1 cellular context compared by ENCODE assay signal in the genomic region with DNA sequence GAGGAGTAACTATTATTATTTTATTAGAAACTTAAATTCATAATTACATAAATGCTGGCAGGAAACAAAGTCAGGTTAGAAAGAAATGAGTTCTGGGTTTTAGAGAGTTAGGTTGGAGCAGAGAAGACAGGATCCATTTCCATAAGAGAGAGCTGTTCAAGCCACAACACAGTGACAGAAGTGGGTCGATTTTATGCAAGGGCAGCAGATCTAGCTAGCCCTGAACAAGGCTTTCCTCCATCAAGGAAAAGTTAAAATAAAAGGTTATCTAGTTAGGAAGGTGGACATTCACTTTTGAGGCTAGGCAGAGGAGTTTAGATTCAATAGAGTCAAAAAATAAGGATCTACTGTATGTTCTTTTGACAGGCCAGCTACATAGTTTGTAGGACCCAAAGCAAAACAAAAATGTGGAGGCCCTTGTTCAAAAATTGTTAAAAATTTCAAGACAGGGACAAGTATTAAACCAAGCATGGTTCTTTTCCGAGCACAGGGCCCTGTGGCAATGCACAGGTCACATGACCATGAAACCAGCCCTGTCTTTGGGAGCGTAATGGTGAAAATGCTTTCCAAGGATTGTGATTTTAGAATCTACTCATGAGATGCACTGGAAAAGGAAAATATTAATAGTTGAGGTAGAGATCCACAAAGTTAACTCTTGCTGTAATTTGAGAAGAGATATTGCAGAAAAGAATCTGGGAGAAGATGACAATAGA.
TF ChIP-seq lines count a peak whose summit lies in the region.

No MANE protein-coding gene starts in this region.

TF ChIP-seq in GM23338, 12 proteins besides CTCF, POLR2A, EP300 and RAD21 (continued from another document):
- TF ChIP-seq, protein P1, sequence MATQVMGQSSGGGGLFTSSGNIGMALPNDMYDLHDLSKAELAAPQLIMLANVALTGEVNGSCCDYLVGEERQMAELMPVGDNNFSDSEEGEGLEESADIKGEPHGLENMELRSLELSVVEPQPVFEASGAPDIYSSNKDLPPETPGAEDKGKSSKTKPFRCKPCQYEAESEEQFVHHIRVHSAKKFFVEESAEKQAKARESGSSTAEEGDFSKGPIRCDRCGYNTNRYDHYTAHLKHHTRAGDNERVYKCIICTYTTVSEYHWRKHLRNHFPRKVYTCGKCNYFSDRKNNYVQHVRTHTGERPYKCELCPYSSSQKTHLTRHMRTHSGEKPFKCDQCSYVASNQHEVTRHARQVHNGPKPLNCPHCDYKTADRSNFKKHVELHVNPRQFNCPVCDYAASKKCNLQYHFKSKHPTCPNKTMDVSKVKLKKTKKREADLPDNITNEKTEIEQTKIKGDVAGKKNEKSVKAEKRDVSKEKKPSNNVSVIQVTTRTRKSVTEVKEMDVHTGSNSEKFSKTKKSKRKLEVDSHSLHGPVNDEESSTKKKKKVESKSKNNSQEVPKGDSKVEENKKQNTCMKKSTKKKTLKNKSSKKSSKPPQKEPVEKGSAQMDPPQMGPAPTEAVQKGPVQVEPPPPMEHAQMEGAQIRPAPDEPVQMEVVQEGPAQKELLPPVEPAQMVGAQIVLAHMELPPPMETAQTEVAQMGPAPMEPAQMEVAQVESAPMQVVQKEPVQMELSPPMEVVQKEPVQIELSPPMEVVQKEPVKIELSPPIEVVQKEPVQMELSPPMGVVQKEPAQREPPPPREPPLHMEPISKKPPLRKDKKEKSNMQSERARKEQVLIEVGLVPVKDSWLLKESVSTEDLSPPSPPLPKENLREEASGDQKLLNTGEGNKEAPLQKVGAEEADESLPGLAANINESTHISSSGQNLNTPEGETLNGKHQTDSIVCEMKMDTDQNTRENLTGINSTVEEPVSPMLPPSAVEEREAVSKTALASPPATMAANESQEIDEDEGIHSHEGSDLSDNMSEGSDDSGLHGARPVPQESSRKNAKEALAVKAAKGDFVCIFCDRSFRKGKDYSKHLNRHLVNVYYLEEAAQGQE (IDR thresholded peaks at IDR 0.05; ENCODE audit: unreplicated experiment): no peak
- TF ChIP-seq EZH2phosphoT487 (IDR thresholded peaks at IDR 0.05; ENCODE audit: unreplicated experiment) (no peak), JUNB (IDR thresholded peaks at IDR 0.05; ENCODE audit: unreplicated experiment) (no peak), ZNF114 (CRISPR knock-in tag; IDR thresholded peaks at IDR 0.05) (no peak), NANOG (IDR thresholded peaks at IDR 0.05; ENCODE audit: borderline replicate concordance) (no peak)
